Comparison of ENCODE assay signal across 1 cellular context in the genomic region with DNA sequence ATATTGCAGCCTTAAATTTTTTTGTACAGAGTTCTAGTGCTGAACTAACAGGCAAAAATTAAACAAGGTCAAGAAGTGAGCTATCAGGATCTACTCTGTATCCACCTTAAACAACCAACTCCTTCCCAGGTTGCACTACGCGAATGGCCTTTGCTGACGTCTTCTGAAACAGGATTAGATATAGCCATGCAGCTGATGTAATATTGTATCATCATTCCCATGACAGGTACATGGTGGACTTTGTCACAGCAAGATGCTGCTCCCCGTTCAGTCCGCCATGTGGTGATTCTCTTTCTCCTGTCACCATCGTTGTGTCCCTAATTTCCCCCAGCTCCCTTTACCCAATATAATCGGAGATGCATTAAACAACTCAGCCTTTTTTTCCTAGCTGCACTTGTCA.
TF ChIP-seq lines count a peak whose summit lies in the region.

No MANE protein-coding gene starts in this region.

TF ChIP-seq in HepG2, 621 proteins besides CTCF, POLR2A, EP300 and RAD21 (continued from another document):
- TF ChIP-seq, protein P1, sequence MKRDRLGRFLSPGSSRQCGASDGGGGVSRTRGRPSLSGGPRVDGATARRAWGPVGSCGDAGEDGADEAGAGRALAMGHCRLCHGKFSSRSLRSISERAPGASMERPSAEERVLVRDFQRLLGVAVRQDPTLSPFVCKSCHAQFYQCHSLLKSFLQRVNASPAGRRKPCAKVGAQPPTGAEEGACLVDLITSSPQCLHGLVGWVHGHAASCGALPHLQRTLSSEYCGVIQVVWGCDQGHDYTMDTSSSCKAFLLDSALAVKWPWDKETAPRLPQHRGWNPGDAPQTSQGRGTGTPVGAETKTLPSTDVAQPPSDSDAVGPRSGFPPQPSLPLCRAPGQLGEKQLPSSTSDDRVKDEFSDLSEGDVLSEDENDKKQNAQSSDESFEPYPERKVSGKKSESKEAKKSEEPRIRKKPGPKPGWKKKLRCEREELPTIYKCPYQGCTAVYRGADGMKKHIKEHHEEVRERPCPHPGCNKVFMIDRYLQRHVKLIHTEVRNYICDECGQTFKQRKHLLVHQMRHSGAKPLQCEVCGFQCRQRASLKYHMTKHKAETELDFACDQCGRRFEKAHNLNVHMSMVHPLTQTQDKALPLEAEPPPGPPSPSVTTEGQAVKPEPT (CRISPR knock-in tag; IDR thresholded peaks at IDR 0.05; ENCODE audit: low read depth): no peak
- TF ChIP-seq, protein P2, sequence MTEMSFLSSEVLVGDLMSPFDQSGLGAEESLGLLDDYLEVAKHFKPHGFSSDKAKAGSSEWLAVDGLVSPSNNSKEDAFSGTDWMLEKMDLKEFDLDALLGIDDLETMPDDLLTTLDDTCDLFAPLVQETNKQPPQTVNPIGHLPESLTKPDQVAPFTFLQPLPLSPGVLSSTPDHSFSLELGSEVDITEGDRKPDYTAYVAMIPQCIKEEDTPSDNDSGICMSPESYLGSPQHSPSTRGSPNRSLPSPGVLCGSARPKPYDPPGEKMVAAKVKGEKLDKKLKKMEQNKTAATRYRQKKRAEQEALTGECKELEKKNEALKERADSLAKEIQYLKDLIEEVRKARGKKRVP (CRISPR knock-in tag; IDR thresholded peaks at IDR 0.05): peak in 1 of 2 experiments; percentile 88; a peak in 2 of 4 replicates
- TF ChIP-seq, protein P3, sequence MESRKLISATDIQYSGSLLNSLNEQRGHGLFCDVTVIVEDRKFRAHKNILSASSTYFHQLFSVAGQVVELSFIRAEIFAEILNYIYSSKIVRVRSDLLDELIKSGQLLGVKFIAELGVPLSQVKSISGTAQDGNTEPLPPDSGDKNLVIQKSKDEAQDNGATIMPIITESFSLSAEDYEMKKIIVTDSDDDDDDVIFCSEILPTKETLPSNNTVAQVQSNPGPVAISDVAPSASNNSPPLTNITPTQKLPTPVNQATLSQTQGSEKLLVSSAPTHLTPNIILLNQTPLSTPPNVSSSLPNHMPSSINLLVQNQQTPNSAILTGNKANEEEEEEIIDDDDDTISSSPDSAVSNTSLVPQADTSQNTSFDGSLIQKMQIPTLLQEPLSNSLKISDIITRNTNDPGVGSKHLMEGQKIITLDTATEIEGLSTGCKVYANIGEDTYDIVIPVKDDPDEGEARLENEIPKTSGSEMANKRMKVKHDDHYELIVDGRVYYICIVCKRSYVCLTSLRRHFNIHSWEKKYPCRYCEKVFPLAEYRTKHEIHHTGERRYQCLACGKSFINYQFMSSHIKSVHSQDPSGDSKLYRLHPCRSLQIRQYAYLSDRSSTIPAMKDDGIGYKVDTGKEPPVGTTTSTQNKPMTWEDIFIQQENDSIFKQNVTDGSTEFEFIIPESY (CRISPR knock-in tag; IDR thresholded peaks at IDR 0.05): peak; percentile 86; the same call in 1 of the 2 replicates
- TF ChIP-seq, protein P4, sequence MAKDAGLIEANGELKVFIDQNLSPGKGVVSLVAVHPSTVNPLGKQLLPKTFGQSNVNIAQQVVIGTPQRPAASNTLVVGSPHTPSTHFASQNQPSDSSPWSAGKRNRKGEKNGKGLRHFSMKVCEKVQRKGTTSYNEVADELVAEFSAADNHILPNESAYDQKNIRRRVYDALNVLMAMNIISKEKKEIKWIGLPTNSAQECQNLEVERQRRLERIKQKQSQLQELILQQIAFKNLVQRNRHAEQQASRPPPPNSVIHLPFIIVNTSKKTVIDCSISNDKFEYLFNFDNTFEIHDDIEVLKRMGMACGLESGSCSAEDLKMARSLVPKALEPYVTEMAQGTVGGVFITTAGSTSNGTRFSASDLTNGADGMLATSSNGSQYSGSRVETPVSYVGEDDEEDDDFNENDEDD (CRISPR knock-in tag; IDR thresholded peaks at IDR 0.05; ENCODE audit: borderline replicate concordance): no peak
- TF ChIP-seq ZFP36 (IDR thresholded peaks at IDR 0.05; ENCODE audit: borderline replicate concordance, low read depth, low read length, partially characterized antibody): no peak
- TF ChIP-seq, protein P5, sequence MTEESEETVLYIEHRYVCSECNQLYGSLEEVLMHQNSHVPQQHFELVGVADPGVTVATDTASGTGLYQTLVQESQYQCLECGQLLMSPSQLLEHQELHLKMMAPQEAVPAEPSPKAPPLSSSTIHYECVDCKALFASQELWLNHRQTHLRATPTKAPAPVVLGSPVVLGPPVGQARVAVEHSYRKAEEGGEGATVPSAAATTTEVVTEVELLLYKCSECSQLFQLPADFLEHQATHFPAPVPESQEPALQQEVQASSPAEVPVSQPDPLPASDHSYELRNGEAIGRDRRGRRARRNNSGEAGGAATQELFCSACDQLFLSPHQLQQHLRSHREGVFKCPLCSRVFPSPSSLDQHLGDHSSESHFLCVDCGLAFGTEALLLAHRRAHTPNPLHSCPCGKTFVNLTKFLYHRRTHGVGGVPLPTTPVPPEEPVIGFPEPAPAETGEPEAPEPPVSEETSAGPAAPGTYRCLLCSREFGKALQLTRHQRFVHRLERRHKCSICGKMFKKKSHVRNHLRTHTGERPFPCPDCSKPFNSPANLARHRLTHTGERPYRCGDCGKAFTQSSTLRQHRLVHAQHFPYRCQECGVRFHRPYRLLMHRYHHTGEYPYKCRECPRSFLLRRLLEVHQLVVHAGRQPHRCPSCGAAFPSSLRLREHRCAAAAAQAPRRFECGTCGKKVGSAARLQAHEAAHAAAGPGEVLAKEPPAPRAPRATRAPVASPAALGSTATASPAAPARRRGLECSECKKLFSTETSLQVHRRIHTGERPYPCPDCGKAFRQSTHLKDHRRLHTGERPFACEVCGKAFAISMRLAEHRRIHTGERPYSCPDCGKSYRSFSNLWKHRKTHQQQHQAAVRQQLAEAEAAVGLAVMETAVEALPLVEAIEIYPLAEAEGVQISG (CRISPR knock-in tag; IDR thresholded peaks at IDR 0.05): no peak
- no peak for TF ChIP-seq RELA (CRISPR knock-in tag; IDR thresholded peaks at IDR 0.05)
- TF ChIP-seq, protein P6, sequence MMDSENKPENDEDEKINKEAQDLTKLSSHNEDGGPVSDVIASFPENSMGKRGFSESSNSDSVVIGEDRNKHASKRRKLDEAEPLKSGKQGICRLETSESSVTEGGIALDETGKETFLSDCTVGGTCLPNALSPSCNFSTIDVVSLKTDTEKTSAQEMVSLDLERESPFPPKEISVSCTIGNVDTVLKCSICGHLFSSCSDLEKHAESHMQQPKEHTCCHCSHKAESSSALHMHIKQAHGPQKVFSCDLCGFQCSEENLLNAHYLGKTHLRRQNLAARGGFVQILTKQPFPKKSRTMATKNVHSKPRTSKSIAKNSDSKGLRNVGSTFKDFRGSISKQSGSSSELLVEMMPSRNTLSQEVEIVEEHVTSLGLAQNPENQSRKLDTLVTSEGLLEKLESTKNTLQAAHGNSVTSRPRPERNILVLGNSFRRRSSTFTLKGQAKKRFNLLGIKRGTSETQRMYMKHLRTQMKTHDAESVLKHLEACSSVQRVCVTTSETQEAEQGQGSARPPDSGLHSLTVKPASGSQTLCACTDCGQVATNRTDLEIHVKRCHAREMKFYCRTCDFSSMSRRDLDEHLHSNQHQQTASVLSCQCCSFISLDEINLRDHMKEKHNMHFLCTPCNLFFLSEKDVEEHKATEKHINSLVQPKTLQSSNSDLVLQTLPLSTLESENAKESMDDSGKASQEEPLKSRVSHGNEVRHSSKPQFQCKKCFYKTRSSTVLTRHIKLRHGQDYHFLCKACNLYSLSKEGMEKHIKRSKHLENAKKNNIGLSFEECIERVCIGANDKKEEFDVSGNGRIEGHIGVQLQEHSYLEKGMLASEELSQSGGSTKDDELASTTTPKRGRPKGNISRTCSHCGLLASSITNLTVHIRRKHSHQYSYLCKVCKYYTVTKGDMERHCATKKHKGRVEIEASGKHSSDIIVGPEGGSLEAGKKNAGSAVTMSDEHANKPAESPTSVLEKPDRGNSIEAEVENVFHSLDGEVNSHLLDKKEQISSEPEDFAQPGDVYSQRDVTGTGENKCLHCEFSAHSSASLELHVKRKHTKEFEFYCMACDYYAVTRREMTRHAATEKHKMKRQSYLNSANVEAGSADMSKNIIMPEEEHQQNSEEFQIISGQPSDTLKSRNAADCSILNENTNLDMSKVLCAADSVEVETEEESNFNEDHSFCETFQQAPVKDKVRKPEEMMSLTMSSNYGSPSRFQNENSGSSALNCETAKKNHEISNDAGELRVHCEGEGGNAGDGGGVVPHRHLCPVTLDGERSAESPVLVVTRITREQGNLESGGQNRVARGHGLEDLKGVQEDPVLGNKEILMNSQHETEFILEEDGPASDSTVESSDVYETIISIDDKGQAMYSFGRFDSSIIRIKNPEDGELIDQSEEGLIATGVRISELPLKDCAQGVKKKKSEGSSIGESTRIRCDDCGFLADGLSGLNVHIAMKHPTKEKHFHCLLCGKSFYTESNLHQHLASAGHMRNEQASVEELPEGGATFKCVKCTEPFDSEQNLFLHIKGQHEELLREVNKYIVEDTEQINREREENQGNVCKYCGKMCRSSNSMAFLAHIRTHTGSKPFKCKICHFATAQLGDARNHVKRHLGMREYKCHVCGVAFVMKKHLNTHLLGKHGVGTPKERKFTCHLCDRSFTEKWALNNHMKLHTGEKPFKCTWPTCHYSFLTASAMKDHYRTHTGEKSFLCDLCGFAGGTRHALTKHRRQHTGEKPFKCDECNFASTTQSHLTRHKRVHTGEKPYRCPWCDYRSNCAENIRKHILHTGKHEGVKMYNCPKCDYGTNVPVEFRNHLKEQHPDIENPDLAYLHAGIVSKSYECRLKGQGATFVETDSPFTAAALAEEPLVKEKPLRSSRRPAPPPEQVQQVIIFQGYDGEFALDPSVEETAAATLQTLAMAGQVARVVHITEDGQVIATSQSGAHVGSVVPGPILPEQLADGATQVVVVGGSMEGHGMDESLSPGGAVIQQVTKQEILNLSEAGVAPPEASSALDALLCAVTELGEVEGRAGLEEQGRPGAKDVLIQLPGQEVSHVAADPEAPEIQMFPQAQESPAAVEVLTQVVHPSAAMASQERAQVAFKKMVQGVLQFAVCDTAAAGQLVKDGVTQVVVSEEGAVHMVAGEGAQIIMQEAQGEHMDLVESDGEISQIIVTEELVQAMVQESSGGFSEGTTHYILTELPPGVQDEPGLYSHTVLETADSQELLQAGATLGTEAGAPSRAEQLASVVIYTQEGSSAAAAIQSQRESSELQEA (CRISPR knock-in tag; IDR thresholded peaks at IDR 0.05; ENCODE audit: not compliant biosample characterization): no peak
- no peak for TF ChIP-seq KLF12 (CRISPR knock-in tag; IDR thresholded peaks at IDR 0.05; ENCODE audit: borderline replicate concordance)
- TF ChIP-seq POLR2AphosphoS5 (IDR thresholded peaks at IDR 0.05; ENCODE audit: low read depth, low read length): no peak
- no peak for TF ChIP-seq MEIS2 (CRISPR knock-in tag; IDR thresholded peaks at IDR 0.05)
